1 cellular context compared by ENCODE assay signal in the genomic region with DNA sequence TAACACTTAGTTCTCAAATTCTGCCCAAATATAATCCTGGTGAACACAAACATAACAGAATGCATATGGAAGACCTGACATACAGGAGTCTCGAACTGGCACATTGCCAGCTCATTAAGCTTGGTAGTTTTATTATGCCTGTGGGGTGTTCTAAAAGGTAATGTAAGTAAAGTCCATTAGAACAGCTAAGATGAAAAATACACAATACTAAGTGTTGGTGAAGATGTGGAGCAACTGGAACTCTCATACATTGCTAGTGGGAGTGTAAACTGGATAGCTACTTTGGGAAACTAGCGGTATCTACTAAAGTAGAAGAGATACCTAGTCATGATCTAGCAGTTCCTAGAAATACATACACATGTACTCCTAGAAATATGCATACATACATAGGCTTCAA.
A peak's percentile ranks its signal among the peaks of the same experiment; 100 is the strongest.
TF ChIP-seq lines count a peak whose summit lies in the region.

No MANE protein-coding gene starts in this region.

TF ChIP-seq in HEK293, 187 proteins besides CTCF, POLR2A, EP300 and RAD21:
- peak; percentile 48; the same call in 1 of the 2 replicates for TF ChIP-seq TRIM28 (IDR thresholded peaks at IDR 0.05; ENCODE audit: borderline replicate concordance, low read length)
- no peak for TF ChIP-seq ZNF580 (tag by site-specific recombination; IDR thresholded peaks at IDR 0.05)
- TF ChIP-seq, protein P1, sequence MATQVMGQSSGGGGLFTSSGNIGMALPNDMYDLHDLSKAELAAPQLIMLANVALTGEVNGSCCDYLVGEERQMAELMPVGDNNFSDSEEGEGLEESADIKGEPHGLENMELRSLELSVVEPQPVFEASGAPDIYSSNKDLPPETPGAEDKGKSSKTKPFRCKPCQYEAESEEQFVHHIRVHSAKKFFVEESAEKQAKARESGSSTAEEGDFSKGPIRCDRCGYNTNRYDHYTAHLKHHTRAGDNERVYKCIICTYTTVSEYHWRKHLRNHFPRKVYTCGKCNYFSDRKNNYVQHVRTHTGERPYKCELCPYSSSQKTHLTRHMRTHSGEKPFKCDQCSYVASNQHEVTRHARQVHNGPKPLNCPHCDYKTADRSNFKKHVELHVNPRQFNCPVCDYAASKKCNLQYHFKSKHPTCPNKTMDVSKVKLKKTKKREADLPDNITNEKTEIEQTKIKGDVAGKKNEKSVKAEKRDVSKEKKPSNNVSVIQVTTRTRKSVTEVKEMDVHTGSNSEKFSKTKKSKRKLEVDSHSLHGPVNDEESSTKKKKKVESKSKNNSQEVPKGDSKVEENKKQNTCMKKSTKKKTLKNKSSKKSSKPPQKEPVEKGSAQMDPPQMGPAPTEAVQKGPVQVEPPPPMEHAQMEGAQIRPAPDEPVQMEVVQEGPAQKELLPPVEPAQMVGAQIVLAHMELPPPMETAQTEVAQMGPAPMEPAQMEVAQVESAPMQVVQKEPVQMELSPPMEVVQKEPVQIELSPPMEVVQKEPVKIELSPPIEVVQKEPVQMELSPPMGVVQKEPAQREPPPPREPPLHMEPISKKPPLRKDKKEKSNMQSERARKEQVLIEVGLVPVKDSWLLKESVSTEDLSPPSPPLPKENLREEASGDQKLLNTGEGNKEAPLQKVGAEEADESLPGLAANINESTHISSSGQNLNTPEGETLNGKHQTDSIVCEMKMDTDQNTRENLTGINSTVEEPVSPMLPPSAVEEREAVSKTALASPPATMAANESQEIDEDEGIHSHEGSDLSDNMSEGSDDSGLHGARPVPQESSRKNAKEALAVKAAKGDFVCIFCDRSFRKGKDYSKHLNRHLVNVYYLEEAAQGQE (tag by site-specific recombination; IDR thresholded peaks at IDR 0.05) = no peak
- no peak for TF ChIP-seq ZNF571 (tag by site-specific recombination; IDR thresholded peaks at IDR 0.05)
- TF ChIP-seq SETDB1 (IDR thresholded peaks at IDR 0.05; ENCODE audit: insufficient read length, low read length) = peak; percentile 71
- peak; percentile 99 for TF ChIP-seq ZNF184 (tag by site-specific recombination; IDR thresholded peaks at IDR 0.05)
